ENCODE assay signal across 22 cellular contexts in genomic region chr12:130337476-130338303, GRCh38. TPM values are rescaled to one million over a fixed set of nuclear protein-coding genes. Genes with fewer than 3 reads are reported as not detected.
A peak's percentile ranks its signal among the peaks of the same experiment; 100 is the strongest.
DNase-seq lines count a peak whose midpoint lies in the region; ATAC-seq and TF ChIP-seq lines count a peak whose summit lies in the region.
"Had no signal": no experiment of that assay in that cellular context is flagged by ENCODE, and none has a peak within 500 bp of the region (broad histone marks: within the 10 kb centered on the region; RNA-seq: fewer than 3 reads in every experiment).

PIWIL1 (plus strand) TSS chr12:130337887; CDS start chr12:130342592, 4,705 bp downstream.

- H3K4me3 ChIP-seq in right cardiac atrium (ENCODE audit: low read length) (no peak within 1 kb of the TSS), left ventricle myocardium inferior (no peak within 1 kb of the TSS), Karpas-422 (ENCODE audit: low read length) (no peak within 1 kb of the TSS), testis (peak within 1 kb of the TSS; percentile 24 to 47)
- H3K4me3 ChIP-seq: GM23248 had no signal

- no peak within 1 kb of the TSS for H2AFZ ChIP-seq in Karpas-422 (ENCODE audit: low read length)
- H2AFZ ChIP-seq: GM23248 had no signal

- no peak within 1 kb of the TSS for H3K4me2 ChIP-seq in Karpas-422 (ENCODE audit: low read depth, low read length, poor library complexity, severe bottlenecking)

- peaks cover 0 to 1% (median 0%) of the 10 kb centered on the region in 6 donors for H3K9me3 Mint-ChIP-seq in immature natural killer cell

- H3K36me3 ChIP-seq in left ventricle myocardium inferior (no peaks in the 10 kb centered on the region), Karpas-422 (ENCODE audit: insufficient read depth, low read length) (no peaks in the 10 kb centered on the region), testis (ENCODE audit: low read depth, missing control alignments) (no peaks in the 10 kb centered on the region)
- H3K36me3 ChIP-seq: BE2C had no signal

- H3K27me3 ChIP-seq in right cardiac atrium (ENCODE audit: control insufficient read depth, insufficient read depth) (no peaks in the 10 kb centered on the region), left ventricle myocardium inferior (ENCODE audit: low read depth) (peaks cover 77% of the 10 kb centered on the region), Karpas-422 (ENCODE audit: low read length) (no peaks in the 10 kb centered on the region), testis (no peaks in the 10 kb centered on the region)

- 69% methylated on average over 80 of the region's 80 CpGs for whole genome bisulfite sequencing in right cardiac atrium
- WGBS in testis, 2 donors = 41 to 79% methylated on average over 32 to 67 of the region's 80 CpGs

- H3K9me2 ChIP-seq in Karpas-422 (replicated peaks; ENCODE audit: insufficient read depth, low read length) = no peaks in the 10 kb centered on the region

- H3K27ac Mint-ChIP-seq in immature natural killer cell = no peak within 1 kb of the TSS

- H3K4me3 Mint-ChIP-seq in immature natural killer cell = no peak within 1 kb of the TSS
- H3K4me3 Mint-ChIP-seq: CD4-positive, CD25-positive, alpha-beta regulatory T cell; IgD-negative memory B cell had no signal

- ATAC-seq in right cardiac atrium = no peak

- H3K9me3 ChIP-seq in right cardiac atrium (ENCODE audit: control insufficient read depth, low read length) = no peaks in the 10 kb centered on the region
- peaks cover 4% of the 10 kb centered on the region for H3K9me3 ChIP-seq in left ventricle myocardium inferior (replicated peaks)
- H3K9me3 ChIP-seq in Karpas-422 (ENCODE audit: low read length) = no peaks in the 10 kb centered on the region
- no peaks in the 10 kb centered on the region for H3K9me3 ChIP-seq in testis
- H3K9me3 ChIP-seq: BE2C had no signal

- H4K20me1 ChIP-seq in Karpas-422 (ENCODE audit: insufficient read depth, low read depth, low read length) = no peaks in the 10 kb centered on the region

- no peak within 1 kb of the TSS for H3K27ac ChIP-seq in right cardiac atrium (ENCODE audit: low read length)
- no peak within 1 kb of the TSS for H3K27ac ChIP-seq in left ventricle myocardium inferior (replicated peaks)
- H3K27ac ChIP-seq in Karpas-422 (ENCODE audit: low read length) = no peak within 1 kb of the TSS
- no peak within 1 kb of the TSS for H3K27ac ChIP-seq in testis
- H3K27ac ChIP-seq: GM23248 had no signal

- intact Hi-C loops in right cardiac atrium (cut with DNase I) (loop anchor here in 2 of 4 donors (2.0 to 5.0 kb wide), 2 partner anchors 293 to 295 kb away; no protein-coding TSS in a partner anchor), left ventricle myocardium inferior (cut with micrococcal nuclease) (loop anchor here (5.0 kb wide), 1 partner anchor 290 kb away; no protein-coding TSS in a partner anchor), testis (cut with DNase I; ENCODE audit: low total_unique reads) (loop anchor here (5.0 kb wide), 1 partner anchor 290 kb away; no protein-coding TSS in a partner anchor)

- H3K9ac ChIP-seq in Karpas-422 (ENCODE audit: low read length) = no peak within 1 kb of the TSS
- H3K9ac ChIP-seq: GM23248 had no signal

- TF ChIP-seq POLR2A in testis (IDR thresholded peaks at IDR 0.05) = no peak

- no peaks in the 10 kb centered on the region for H3K79me2 ChIP-seq in Karpas-422 (ENCODE audit: low read length)

- H3K4me1 ChIP-seq in right cardiac atrium (ENCODE audit: control insufficient read depth, insufficient read depth, low read length) (peaks cover 1% of the 10 kb centered on the region), left ventricle myocardium inferior (peaks cover 7% of the 10 kb centered on the region), Karpas-422 (ENCODE audit: low read length) (no peaks in the 10 kb centered on the region), testis (no peaks in the 10 kb centered on the region)
- H3K4me1 ChIP-seq: BE2C had no signal

- peaks cover 0 to 3% of the 10 kb centered on the region in 2 donors for H3K4me1 Mint-ChIP-seq in immature natural killer cell
- H3K4me1 Mint-ChIP-seq: CD4-positive, CD25-positive, alpha-beta regulatory T cell had no signal

- TF ChIP-seq CTCF in left ventricle myocardium inferior (IDR thresholded peaks at IDR 0.05; ENCODE audit: borderline replicate concordance) (no peak), testis (IDR thresholded peaks at IDR 0.05) (no peak)

- no peaks in the 10 kb centered on the region for H3K36me3 Mint-ChIP-seq in immature natural killer cell
- H3K36me3 Mint-ChIP-seq: CD4-positive, CD25-positive, alpha-beta regulatory T cell; IgD-negative memory B cell had no signal

- peaks cover 2 to 12% (median 8%) of the 10 kb centered on the region in 3 donors for H3K27me3 Mint-ChIP-seq in immature natural killer cell (ENCODE audit: low read depth in 3 of 3)

- DNase-seq in right cardiac atrium (peak in 2 of 3 donors; percentile 52 to 60), left ventricle myocardium inferior (no peak), Karpas-422 (peak; percentile 15), iPS-NIHi7 (ENCODE audit: extremely low spot score) (peak; percentile 37), testis (peak; percentile 86), activated gamma-delta T cell treated with Interleukin-2 at 50 U/mL for 16 hours (no peak), immature natural killer cell (no peak), T1000 (lab: John Stamatoyannopoulos, UW) (no peak)
- DNase-seq: CD4-positive, CD25-positive, alpha-beta regulatory T cell; GM23248; HCEC 1CT; MM.1S; NCI-H1092; NCI-H1436 treated with DMSO at 0.1 percent for 48 hours; NCI-H2171 treated with DMSO at 0.1 percent for 48 hours; NCI-H446; NCI-H774; SHP77 had no signal

RNA-seq across cellular contexts. Expression of gene PIWIL1, which starts in this region (rescaled TPM):
- not detected for total RNA-seq in right cardiac atrium
- not detected for polyA plus RNA-seq in right cardiac atrium
- total RNA-seq in left ventricle myocardium inferior = not detected
- not detected in 2 replicates for total RNA-seq in Karpas-422 (2014; rRNA removed; shearing (Covaris generic); ENCODE audit: low replicate concordance)
- 10 to 100 TPM; 53.0 to 71.7 TPM for total RNA-seq in testis
- 203 TPM for polyA plus RNA-seq in testis (ENCODE audit: insufficient read depth, low read depth, low replicate concordance)
- polyA plus RNA-seq in immature natural killer cell = not detected
- total RNA-seq: CD4-positive, CD25-positive, alpha-beta regulatory T cell; GM23248; LHCN-M2; RPMI7951 had no signal
- polyA plus RNA-seq: CD4-positive, CD25-positive, alpha-beta regulatory T cell; GM23248; IgD-negative memory B cell had no signal

Comparison
In these comparisons a context has a peak if more than half of its experiments do, and no peak if none do; other contexts are left out.
1. RNA of gene PIWIL1 (total RNA-seq): 53.0 to 71.7 TPM in testis; not detected in right cardiac atrium, not detected in left ventricle myocardium inferior (single experiment) and not detected in Karpas-422; every median in the first group is over 10 times any median in the second.
2. RNA of gene PIWIL1 (polyA plus RNA-seq): 203 TPM in testis (single experiment); not detected in right cardiac atrium (single experiment) and not detected in immature natural killer cell; every median in the first group is over 100 times any median in the second.
3. Peak in DNase-seq in right cardiac atrium; RNA of the gene not detected or under 1 TPM.
4. Peak in DNase-seq in Karpas-422; RNA of the gene not detected or under 1 TPM.
5. DNase-seq: peak in iPS-NIHi7 (single experiment) and testis (single experiment); none in left ventricle myocardium inferior (single experiment), activated gamma-delta T cell treated with Interleukin-2 at 50 U/mL for 16 hours (single experiment), immature natural killer cell (0 of 3) and T1000 (single experiment).
6. H3K4me3 ChIP-seq: peak in testis (2 of 2); none in right cardiac atrium (single experiment), left ventricle myocardium inferior (single experiment) and Karpas-422 (single experiment).